In the genomic region with DNA sequence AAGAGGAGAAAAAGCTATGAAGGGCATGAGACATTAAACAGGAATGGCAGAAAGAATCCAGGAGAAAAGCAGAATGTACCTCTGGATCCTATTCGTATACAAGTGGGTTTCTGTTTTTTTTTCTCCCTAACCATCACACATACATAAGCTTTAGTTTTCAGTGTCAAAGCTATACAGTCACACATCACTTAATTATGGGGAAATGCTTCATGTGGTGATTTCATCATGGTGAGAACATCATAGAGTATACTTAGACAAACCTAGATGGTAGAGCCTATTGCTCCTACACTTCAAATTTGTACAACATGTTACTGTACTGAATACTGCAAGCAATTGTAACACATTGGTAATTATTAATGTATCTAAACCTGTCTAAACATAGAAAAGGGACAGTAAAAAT, we compare ENCODE assay signal across 20 cellular contexts.
A peak's percentile ranks its signal among the peaks of the same experiment; 100 is the strongest.
DNase-seq lines count a peak whose midpoint lies in the region; ATAC-seq and TF ChIP-seq lines count a peak whose summit lies in the region.
"Had no signal": no experiment of that assay in that cellular context is flagged by ENCODE, and none has a peak within 500 bp of the region (broad histone marks: within the 10 kb centered on the region; RNA-seq: fewer than 3 reads in every experiment).

No MANE protein-coding gene starts in this region.

- no peaks in the 10 kb centered on the region for H3K9me3 Mint-ChIP-seq in activated CD4-positive, alpha-beta T cell treated with anti-CD3 and anti-CD28 coated beads, Interleukin-2, amount 10 ng/mL, durations not matched to agents 7 days and 5 days
- H3K9me3 Mint-ChIP-seq: activated T-helper 17 cell treated with anti-CD3 and anti-CD28 coated beads, Interleukin-2, amount 50 U/mL, for 72 hours; immature natural killer cell; mesothelial cell of epicardium had no signal

- H3K4me2 ChIP-seq in fibroblast of lung (ENCODE audit: extremely low read depth, insufficient read depth, low read length), result no peak overlapping the region

- CTCF ChIA-PET in activated CD4-positive, alpha-beta T cell treated with anti-CD3 and anti-CD28 coated beads, Interleukin-2, amount 10 ng/mL, durations not matched to agents 7 days and 5 days (lab: Charles Lee), result interaction anchor here (0.7 kb wide), 1 partner anchor 9 kb away, joined by 4 read pairs; no protein-coding TSS in a partner anchor

- intact Hi-C loops in gastrocnemius medialis (cut with DNase I; ENCODE audit: low total_unique reads), result no loop called here

- ATAC-seq in gastrocnemius medialis (peak in 1 of 2 donors; percentile 17), GM18861 (IDR thresholded peaks at IDR 0.05; ENCODE audit: unreplicated experiment) (no peak), HG02840 (IDR thresholded peaks at IDR 0.05; ENCODE audit: low FRiP score, unreplicated experiment) (no peak)
- ATAC-seq: activated T-helper 17 cell treated with anti-CD3 and anti-CD28 coated beads, Interleukin-2, amount 50 U/mL, for 72 hours had no signal

- in situ Hi-C loops in gastrocnemius medialis (cut with MboI; ENCODE audit: low sequenced_read_pairs in 4 of 4), result no loop called here

- no peak overlapping the region for H2AFZ ChIP-seq in fibroblast of lung (ENCODE audit: low read length)

- peak overlapping the region; percentile 90 for H3K27ac ChIP-seq in SJSA1
- peak overlapping the region; percentile 81 for H3K27ac ChIP-seq in fibroblast of lung (ENCODE audit: insufficient read depth, low read length)
- peak overlapping the region; percentile 95 to 98 (median 97) for H3K27ac ChIP-seq in gastrocnemius medialis
- H3K27ac ChIP-seq: WERI-Rb-1 had no signal

- no peak for TF ChIP-seq CTCF in fibroblast of lung (conservative IDR thresholded peaks at IDR 0.05 in 1 of 2, IDR thresholded peaks at IDR 0.05 in 1 of 2; ENCODE audit: low read depth in 1 of 2, low read length in 2 of 2)
- no peak for TF ChIP-seq CTCF in gastrocnemius medialis (IDR thresholded peaks at IDR 0.05 in 4 of 5, conservative IDR thresholded peaks at IDR 0.05 in 1 of 5)

- H3K4me3 ChIP-seq in SJSA1, result no peak overlapping the region
- no peak overlapping the region for H3K4me3 ChIP-seq in fibroblast of lung (replicated peaks in 1 of 4; ENCODE audit: control extremely low read depth in 1 of 4, insufficient read depth in 1 of 4, low read depth in 3 of 4, low read length in 4 of 4)
- H3K4me3 ChIP-seq in gastrocnemius medialis, result no peak overlapping the region

- peak; percentile 62 for DNase-seq in EH (ENCODE audit: low read depth)
- DNase-seq in SJSA1 (ENCODE audit: low read depth in 1 of 2, low spot score in 2 of 2), result no peak
- DNase-seq in fibroblast of lung (ENCODE audit: low read depth in 2 of 2), result peak; percentile 56 to 57
- no peak for DNase-seq in gastrocnemius medialis
- DNase-seq in activated CD4-positive, alpha-beta T cell treated with anti-CD3 and anti-CD28 coated beads, Interleukin-2, amount 10 ng/mL, durations not matched to agents 7 days and 5 days, result no peak
- no peak for DNase-seq in NCI-H1105 (lab: John Stamatoyannopoulos, UW)
- DNase-seq: anterior cingulate cortex; foreskin melanocyte; immature natural killer cell; Kasumi-1; NCI-H187; NCI-H510A; stimulated activated CD4-positive, alpha-beta T cell treated with anti-CD3 and anti-CD28 coated beads, Interleukin-15, amount 100 ng/mL, for 24 hours; substantia nigra; SW 1271; WERI-Rb-1 had no signal

- no peaks in the 10 kb centered on the region for H3K36me3 Mint-ChIP-seq in activated CD4-positive, alpha-beta T cell treated with anti-CD3 and anti-CD28 coated beads, Interleukin-2, amount 10 ng/mL, durations not matched to agents 7 days and 5 days (ENCODE audit: low read depth)

- no peak overlapping the region for H3K27ac Mint-ChIP-seq in activated CD4-positive, alpha-beta T cell treated with anti-CD3 and anti-CD28 coated beads, Interleukin-2, amount 10 ng/mL, durations not matched to agents 7 days and 5 days
- H3K27ac Mint-ChIP-seq: activated T-helper 17 cell treated with anti-CD3 and anti-CD28 coated beads, Interleukin-2, amount 50 U/mL, for 72 hours had no signal

- no peaks in the 10 kb centered on the region for H4K20me1 ChIP-seq in fibroblast of lung (ENCODE audit: control insufficient read depth, extremely low read depth, insufficient read depth, low read length)

- H3K27me3 Mint-ChIP-seq in activated CD4-positive, alpha-beta T cell treated with anti-CD3 and anti-CD28 coated beads, Interleukin-2, amount 10 ng/mL, durations not matched to agents 7 days and 5 days, result no peaks in the 10 kb centered on the region
- H3K27me3 Mint-ChIP-seq: activated T-helper 17 cell treated with anti-CD3 and anti-CD28 coated beads, Interleukin-2, amount 50 U/mL, for 72 hours had no signal

- peaks cover 77% of the 10 kb centered on the region for H3K36me3 ChIP-seq in SJSA1
- peaks cover 3% of the 10 kb centered on the region for H3K36me3 ChIP-seq in fibroblast of lung (ENCODE audit: control insufficient read depth, insufficient read depth, low read length)
- H3K36me3 ChIP-seq in gastrocnemius medialis, result no peaks in the 10 kb centered on the region

- POLR2A ChIA-PET in activated CD4-positive, alpha-beta T cell treated with anti-CD3 and anti-CD28 coated beads, Interleukin-2, amount 10 ng/mL, durations not matched to agents 7 days and 5 days (lab: Charles Lee), result no interaction called here

- peaks cover 71% of the 10 kb centered on the region for H3K79me2 ChIP-seq in fibroblast of lung (ENCODE audit: control insufficient read depth, insufficient read depth, low read length)

- H3K9me3 ChIP-seq in SJSA1 (replicated peaks) (no peaks in the 10 kb centered on the region), fibroblast of lung (ENCODE audit: control insufficient read depth, insufficient read depth, low read depth, low read length) (no peaks in the 10 kb centered on the region), gastrocnemius medialis (no peaks in the 10 kb centered on the region)

- no peak overlapping the region for H3K9ac ChIP-seq in fibroblast of lung (ENCODE audit: insufficient read depth, low read length)

- H3K27me3 ChIP-seq in SJSA1 (replicated peaks) (no peaks in the 10 kb centered on the region), fibroblast of lung (ENCODE audit: control insufficient read depth, insufficient read depth, low read length) (no peaks in the 10 kb centered on the region), gastrocnemius medialis (no peaks in the 10 kb centered on the region)

- TF ChIP-seq POLR2A in gastrocnemius medialis (IDR thresholded peaks at IDR 0.05), result no peak

- peaks cover 36% of the 10 kb centered on the region for H3K4me1 ChIP-seq in SJSA1 (replicated peaks)
- H3K4me1 ChIP-seq in fibroblast of lung (ENCODE audit: control insufficient read depth, extremely low read depth, insufficient read depth, low read length), result peaks cover 19% of the 10 kb centered on the region
- peaks cover 78 to 84% of the 10 kb centered on the region in 2 donors for H3K4me1 ChIP-seq in gastrocnemius medialis

- H3K4me1 Mint-ChIP-seq in activated CD4-positive, alpha-beta T cell treated with anti-CD3 and anti-CD28 coated beads, Interleukin-2, amount 10 ng/mL, durations not matched to agents 7 days and 5 days, result peaks cover 4% of the 10 kb centered on the region
- H3K4me1 Mint-ChIP-seq: activated T-helper 17 cell treated with anti-CD3 and anti-CD28 coated beads, Interleukin-2, amount 50 U/mL, for 72 hours had no signal

- H3K4me3 Mint-ChIP-seq in activated CD4-positive, alpha-beta T cell treated with anti-CD3 and anti-CD28 coated beads, Interleukin-2, amount 10 ng/mL, durations not matched to agents 7 days and 5 days, result no peak overlapping the region
- H3K4me3 Mint-ChIP-seq: activated T-helper 17 cell treated with anti-CD3 and anti-CD28 coated beads, Interleukin-2, amount 50 U/mL, for 72 hours; immature natural killer cell; mesothelial cell of epicardium had no signal

Comparison
In these comparisons a context has a peak if more than half of its experiments do, and no peak if none do; other contexts are left out.
1. DNase-seq: peak in EH (single experiment) and fibroblast of lung (2 of 2); none in SJSA1 (0 of 2), gastrocnemius medialis (0 of 2), activated CD4-positive, alpha-beta T cell treated with anti-CD3 and anti-CD28 coated beads, Interleukin-2, amount 10 ng/mL, durations not matched to agents 7 days and 5 days (single experiment) and NCI-H1105 (single experiment).
2. Peak in every context shown above with its lines, with median percentiles within 50 percentile points of each other: H3K27ac ChIP-seq.